In the genomic region with DNA sequence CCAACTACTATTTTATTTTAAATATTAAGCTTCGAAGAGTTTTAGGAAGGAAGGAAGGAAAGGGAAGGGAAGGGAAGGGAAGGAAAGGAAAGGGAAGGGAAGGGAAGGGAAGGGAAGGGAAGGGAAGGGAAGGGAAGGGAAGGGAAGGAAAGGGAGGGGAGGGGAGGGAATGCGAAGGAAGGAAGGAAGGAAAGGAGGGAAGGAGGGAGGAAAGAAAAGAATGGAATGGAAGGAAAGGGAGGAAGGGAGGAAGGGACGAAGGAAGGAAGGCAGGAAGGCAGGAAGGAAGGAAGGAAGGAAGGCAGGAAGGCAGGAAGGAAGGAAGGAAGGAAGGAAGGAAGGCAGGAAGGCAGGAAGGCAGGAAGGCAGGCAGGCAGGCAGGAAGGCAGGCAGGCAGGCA, we compare ENCODE assay signal across 6 cellular contexts. TPM values are rescaled to one million over a fixed set of nuclear protein-coding genes. Genes with fewer than 3 reads are reported as not detected.
"Had no signal": no experiment of that assay in that cellular context is flagged by ENCODE, and none has a peak within 500 bp of the region (broad histone marks: within the 10 kb centered on the region; RNA-seq: fewer than 3 reads in every experiment).

No MANE protein-coding gene starts in this region.

RNA-seq across cellular contexts. Expression of a gene that starts 29.7 kb away (rescaled TPM):
- total RNA-seq: neural crest cell, osteocyte, progenitor cell of endocrine pancreas, pulmonary artery endothelial cell, smooth muscle cell had no signal
- polyA plus RNA-seq: neural cell, smooth muscle cell had no signal
